In the genomic region with DNA sequence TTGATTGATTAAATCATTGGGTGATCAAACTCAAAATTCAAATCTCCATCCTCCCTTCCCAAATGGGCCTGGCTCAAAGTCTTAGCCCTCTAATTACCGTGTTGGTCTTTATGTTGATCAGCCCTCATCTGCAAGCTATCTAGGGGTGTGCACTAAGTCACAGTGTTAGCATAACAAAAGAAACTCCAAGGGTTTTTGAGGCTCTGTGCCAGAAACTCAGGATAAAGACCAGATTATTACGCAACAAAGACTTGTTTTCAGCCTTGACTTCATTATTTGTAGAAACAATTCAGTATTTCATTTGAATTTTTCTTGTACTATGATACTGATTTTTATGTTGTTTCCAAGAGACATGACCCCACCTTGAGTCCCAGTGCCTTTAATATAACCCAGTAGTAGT, we compare ENCODE assay signal across 1 cellular context.
TF ChIP-seq lines count a peak whose summit lies in the region.

No MANE protein-coding gene starts in this region.

TF ChIP-seq in A549, 52 proteins besides CTCF, POLR2A, EP300 and RAD21:
- TF ChIP-seq, protein P1, sequence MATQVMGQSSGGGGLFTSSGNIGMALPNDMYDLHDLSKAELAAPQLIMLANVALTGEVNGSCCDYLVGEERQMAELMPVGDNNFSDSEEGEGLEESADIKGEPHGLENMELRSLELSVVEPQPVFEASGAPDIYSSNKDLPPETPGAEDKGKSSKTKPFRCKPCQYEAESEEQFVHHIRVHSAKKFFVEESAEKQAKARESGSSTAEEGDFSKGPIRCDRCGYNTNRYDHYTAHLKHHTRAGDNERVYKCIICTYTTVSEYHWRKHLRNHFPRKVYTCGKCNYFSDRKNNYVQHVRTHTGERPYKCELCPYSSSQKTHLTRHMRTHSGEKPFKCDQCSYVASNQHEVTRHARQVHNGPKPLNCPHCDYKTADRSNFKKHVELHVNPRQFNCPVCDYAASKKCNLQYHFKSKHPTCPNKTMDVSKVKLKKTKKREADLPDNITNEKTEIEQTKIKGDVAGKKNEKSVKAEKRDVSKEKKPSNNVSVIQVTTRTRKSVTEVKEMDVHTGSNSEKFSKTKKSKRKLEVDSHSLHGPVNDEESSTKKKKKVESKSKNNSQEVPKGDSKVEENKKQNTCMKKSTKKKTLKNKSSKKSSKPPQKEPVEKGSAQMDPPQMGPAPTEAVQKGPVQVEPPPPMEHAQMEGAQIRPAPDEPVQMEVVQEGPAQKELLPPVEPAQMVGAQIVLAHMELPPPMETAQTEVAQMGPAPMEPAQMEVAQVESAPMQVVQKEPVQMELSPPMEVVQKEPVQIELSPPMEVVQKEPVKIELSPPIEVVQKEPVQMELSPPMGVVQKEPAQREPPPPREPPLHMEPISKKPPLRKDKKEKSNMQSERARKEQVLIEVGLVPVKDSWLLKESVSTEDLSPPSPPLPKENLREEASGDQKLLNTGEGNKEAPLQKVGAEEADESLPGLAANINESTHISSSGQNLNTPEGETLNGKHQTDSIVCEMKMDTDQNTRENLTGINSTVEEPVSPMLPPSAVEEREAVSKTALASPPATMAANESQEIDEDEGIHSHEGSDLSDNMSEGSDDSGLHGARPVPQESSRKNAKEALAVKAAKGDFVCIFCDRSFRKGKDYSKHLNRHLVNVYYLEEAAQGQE (IDR thresholded peaks at IDR 0.05), result no peak
- peak; percentile 41 to 42; a peak in 2 of 4 replicates for TF ChIP-seq CEBPB (IDR thresholded peaks at IDR 0.05)
